ENCODE assay signal across 1 cellular context in genomic region chr16:28824548-28824973, GRCh38.
TF ChIP-seq lines count a peak whose summit lies in the region.

No MANE protein-coding gene starts in this region.

TF ChIP-seq in WTC11, 78 proteins besides CTCF, POLR2A, EP300 and RAD21 (continued from another document):
- TF ChIP-seq USF1 (CRISPR knock-in tag; IDR thresholded peaks at IDR 0.05) = no peak
